Comparison of ENCODE assay signal across 37 cellular contexts in genomic region chr16:65790768-65791167, GRCh38.
DNase-seq lines count a peak whose midpoint lies in the region; ATAC-seq, FAIRE-seq and TF ChIP-seq lines count a peak whose summit lies in the region.
"Had no signal": no experiment of that assay in that cellular context is flagged by ENCODE, and none has a peak within 500 bp of the region (broad histone marks: within the 10 kb centered on the region; RNA-seq: fewer than 3 reads in every experiment).

No MANE protein-coding gene starts in this region.

- ATAC-seq in HepG2 (no peak), right lobe of liver (no peak), HG03135 (IDR thresholded peaks at IDR 0.05; ENCODE audit: unreplicated experiment) (no peak), heart left ventricle (no peak), HG03571 (IDR thresholded peaks at IDR 0.05; ENCODE audit: unreplicated experiment) (no peak)
- ATAC-seq: A549; CD8-positive, alpha-beta T cell had no signal

- H3K27me3 Mint-ChIP-seq in nephron (ENCODE audit: low read depth) (peaks cover under 1% of the 10 kb centered on the region), nephron progenitor cell (ENCODE audit: low read depth, poor library complexity) (peaks cover 6% of the 10 kb centered on the region)
- H3K27me3 Mint-ChIP-seq: B cell; CD4-positive, alpha-beta T cell; CD4-positive, CD25-positive, alpha-beta regulatory T cell; CD8-positive, alpha-beta memory T cell had no signal

- FAIRE-seq in HepG2 (lab: Jason Lieb, UNC): no peak
- FAIRE-seq: A204.1, A549, D721Med had no signal

- H2AFZ ChIP-seq in HepG2 (ENCODE audit: low read length): no peak overlapping the region

- POLR2A ChIA-PET in HepG2 (lab: Yijun Ruan, JAX): no interaction called here

- H3K4me1 ChIP-seq in HepG2 (ENCODE audit: insufficient read depth, low read length) (no peaks in the 10 kb centered on the region), right lobe of liver (no peaks in the 10 kb centered on the region), esophagus muscularis mucosa (peaks cover 0 to 5% (median 4%) of the 10 kb centered on the region in 4 donors), heart left ventricle (peaks cover 0 to 11% (median 0%) of the 10 kb centered on the region in 12 donors)
- H3K4me1 ChIP-seq: A549, Caco-2 had no signal

- no peaks in the 10 kb centered on the region for H4K20me1 ChIP-seq in HepG2 (ENCODE audit: insufficient read depth, low read length)
- H4K20me1 ChIP-seq: BLaER1; BLaER1 treated with 17β-estradiol and CSF1 and Interleukin-3, amounts not matched to agents 10 nM and 100 nM had no signal

- H3K36me3 ChIP-seq in HepG2 (replicated peaks in 1 of 2; ENCODE audit: control insufficient read depth in 1 of 2, insufficient read depth in 2 of 2, low read length in 2 of 2): no peaks in the 10 kb centered on the region
- H3K36me3 ChIP-seq in right lobe of liver: no peaks in the 10 kb centered on the region
- H3K36me3 ChIP-seq in esophagus muscularis mucosa: no peaks in the 10 kb centered on the region
- H3K36me3 ChIP-seq in heart left ventricle: no peaks in the 10 kb centered on the region
- H3K36me3 ChIP-seq: BE2C; BLaER1; BLaER1 treated with 17β-estradiol and CSF1 and Interleukin-3, amounts not matched to agents 10 nM and 100 nM had no signal

- no peak for TF ChIP-seq POLR2A in HepG2 (IDR thresholded peaks at IDR 0.05; ENCODE audit: insufficient read depth in 1 of 2, low read depth in 2 of 2, low read length in 2 of 2)
- TF ChIP-seq POLR2A in right lobe of liver (IDR thresholded peaks at IDR 0.05): no peak
- TF ChIP-seq POLR2A in esophagus muscularis mucosa (IDR thresholded peaks at IDR 0.05; ENCODE audit: low read depth): no peak
- no peak for TF ChIP-seq POLR2A in heart left ventricle (IDR thresholded peaks at IDR 0.05)

- intact Hi-C loops in HepG2 (cut with micrococcal nuclease; ENCODE audit: unreplicated experiment) (no loop called here), right lobe of liver (cut with DNase I) (no loop called here), esophagus muscularis mucosa (cut with DNase I) (no loop called here), heart left ventricle (cut with DNase I) (no loop called here)

- H3K27me3 ChIP-seq in HepG2 (ENCODE audit: control insufficient read depth in 1 of 2, insufficient read depth in 2 of 2, low read length in 2 of 2) (no peaks in the 10 kb centered on the region), right lobe of liver (no peaks in the 10 kb centered on the region), esophagus muscularis mucosa (no peaks in the 10 kb centered on the region), heart left ventricle (no peaks in the 10 kb centered on the region)
- H3K27me3 ChIP-seq: BE2C; BLaER1; BLaER1 treated with 17β-estradiol and CSF1 and Interleukin-3, amounts not matched to agents 10 nM and 100 nM had no signal

- TF ChIP-seq EP300 in HepG2 (IDR thresholded peaks at IDR 0.05; ENCODE audit: low read depth in 2 of 2, low read length in 2 of 2) (no peak), HepG2 (CRISPR knock-in tag; IDR thresholded peaks at IDR 0.05; ENCODE audit: borderline replicate concordance) (no peak), esophagus muscularis mucosa (IDR thresholded peaks at IDR 0.05) (no peak)

- H3K4me2 ChIP-seq in HepG2 (ENCODE audit: low read depth, low read length): no peak overlapping the region
- H3K4me2 ChIP-seq: A549; BLaER1; BLaER1 treated with 17β-estradiol and CSF1 and Interleukin-3, amounts not matched to agents 10 nM and 100 nM had no signal

- no peaks in the 10 kb centered on the region for H3K79me2 ChIP-seq in HepG2 (ENCODE audit: insufficient read depth, low read length)

- peak overlapping the region in 2 of 3 experiments; percentile 44 to 63 for H3K27ac Mint-ChIP-seq in nephron
- H3K27ac Mint-ChIP-seq in nephron progenitor cell: peak overlapping the region; percentile 64
- H3K27ac Mint-ChIP-seq: B cell; CD14-positive monocyte; CD4-positive, alpha-beta memory T cell; CD4-positive, alpha-beta T cell; CD4-positive, CD25-positive, alpha-beta regulatory T cell; CD8-positive, alpha-beta memory T cell; CD8-positive, alpha-beta T cell had no signal

- in situ Hi-C loops in HepG2 (cut with HindIII; ENCODE audit: extremely low pct_ligation_motif_present, low pct_unique_long_range_greater_than_20kb): no loop called here

- no TSS peak for BruUV-seq in HepG2 (replicated peaks; lab: Mats Ljungman, UMichigan)

- H3K4me3 ChIP-seq in HepG2 (replicated peaks in 1 of 3; ENCODE audit: insufficient read depth in 1 of 3, low read depth in 2 of 3, low read length in 3 of 3) (no peak overlapping the region), right lobe of liver (no peak overlapping the region), esophagus muscularis mucosa (no peak overlapping the region), heart left ventricle (no peak overlapping the region)
- H3K4me3 ChIP-seq: A549; BLaER1; BLaER1 treated with 17β-estradiol and CSF1 and Interleukin-3, amounts not matched to agents 10 nM and 100 nM had no signal

- no peak overlapping the region for H3K9ac ChIP-seq in HepG2 (ENCODE audit: insufficient read depth, low read depth, low read length)
- H3K9ac ChIP-seq: BLaER1; BLaER1 treated with 17β-estradiol and CSF1 and Interleukin-3, amounts not matched to agents 10 nM and 100 nM had no signal

- H3K9me3 ChIP-seq in HepG2 (ENCODE audit: low read length) (no peaks in the 10 kb centered on the region), right lobe of liver (no peaks in the 10 kb centered on the region), esophagus muscularis mucosa (no peaks in the 10 kb centered on the region), heart left ventricle (no peaks in the 10 kb centered on the region)
- H3K9me3 ChIP-seq: A549, BE2C, BLaER1, Caco-2 had no signal

- DNase-seq in HepG2 (ENCODE audit: low spot score): no peak
- no peak for DNase-seq in right lobe of liver
- peak; percentile 66 for DNase-seq in esophagus muscularis mucosa (ENCODE audit: extremely low spot score)
- no peak for DNase-seq in nephron progenitor cell
- no peak for DNase-seq in heart left ventricle
- DNase-seq: 8988T; ACHN; AML-193; BE2C; C1 segment of cervical spinal cord; Caco-2; Calu3; CD4-positive, alpha-beta memory T cell; CD4-positive, alpha-beta T cell; CD4-positive, CD25-positive, alpha-beta regulatory T cell; CD8-positive, alpha-beta memory T cell; CD8-positive, alpha-beta T cell; COR-L47; DMS 273 treated with DMSO at 0.1 percent for 48 hours; DMS153; DMS53; DMS79; DMS79 treated with DMSO at 0.1 percent for 48 hours; DND-41; EL had no signal

- TF ChIP-seq CTCF in HepG2 (CRISPR knock-in tag; IDR thresholded peaks at IDR 0.05): no peak
- TF ChIP-seq CTCF in right lobe of liver (IDR thresholded peaks at IDR 0.05): no peak
- no peak for TF ChIP-seq CTCF in esophagus muscularis mucosa (IDR thresholded peaks at IDR 0.05)
- no peak for TF ChIP-seq CTCF in nephron (IDR thresholded peaks at IDR 0.05; ENCODE audit: unreplicated experiment in 3 of 3)
- no peak for TF ChIP-seq CTCF in nephron progenitor cell (IDR thresholded peaks at IDR 0.05)
- TF ChIP-seq CTCF in heart left ventricle (IDR thresholded peaks at IDR 0.05): no peak

- no peak overlapping the region for H3K4me3 Mint-ChIP-seq in nephron
- H3K4me3 Mint-ChIP-seq in nephron progenitor cell: no peak overlapping the region
- H3K4me3 Mint-ChIP-seq: B cell; CD14-positive monocyte; CD4-positive, alpha-beta memory T cell; CD4-positive, alpha-beta T cell; CD4-positive, CD25-positive, alpha-beta regulatory T cell; CD8-positive, alpha-beta T cell had no signal

- no peak overlapping the region for H3K27ac ChIP-seq in HepG2 (ENCODE audit: extremely low read length, insufficient read depth, low read length)
- no peak overlapping the region for H3K27ac ChIP-seq in right lobe of liver
- H3K27ac ChIP-seq in esophagus muscularis mucosa (replicated peaks in 1 of 4): no peak overlapping the region
- H3K27ac ChIP-seq in heart left ventricle: no peak overlapping the region
- H3K27ac ChIP-seq: 22Rv1; A549; BLaER1; BLaER1 treated with 17β-estradiol and CSF1 and Interleukin-3, amounts not matched to agents 10 nM and 100 nM; C4-2B had no signal

- CTCF ChIA-PET in HepG2 (lab: Yijun Ruan, JAX; ENCODE audit: low intra/inter-chr PET ratio, low total read pairs): no interaction called here

- 1% methylated on average over 2 of the region's 2 CpGs for WGBS in HepG2 (ENCODE audit: low lambda C conversion rate)
- WGBS in right lobe of liver (ENCODE audit: insufficient coverage, low coverage, low lambda C conversion rate, missing lambda C conversion rate): 43% methylated on average over 2 of the region's 2 CpGs
- 94% methylated on average over 2 of the region's 2 CpGs for WGBS in esophagus muscularis mucosa
- WGBS in heart left ventricle, 4 donors: 72 to 77% (median 75%) methylated on average over 2 of the region's 2 CpGs

- no peaks in the 10 kb centered on the region for H3K36me3 Mint-ChIP-seq in nephron (ENCODE audit: low read depth)
- H3K36me3 Mint-ChIP-seq in nephron progenitor cell (ENCODE audit: low read depth): no peaks in the 10 kb centered on the region
- H3K36me3 Mint-ChIP-seq: CD14-positive monocyte; CD4-positive, alpha-beta memory T cell; CD4-positive, CD25-positive, alpha-beta regulatory T cell; CD8-positive, alpha-beta memory T cell; CD8-positive, alpha-beta T cell had no signal

- no peak for TF ChIP-seq RAD21 in HepG2 (CRISPR knock-in tag; IDR thresholded peaks at IDR 0.05)

- peaks cover 80% of the 10 kb centered on the region for H3K4me1 Mint-ChIP-seq in nephron
- H3K4me1 Mint-ChIP-seq in nephron progenitor cell: peaks cover 22% of the 10 kb centered on the region
- H3K4me1 Mint-ChIP-seq: B cell; CD14-positive monocyte; CD4-positive, alpha-beta memory T cell; CD4-positive, CD25-positive, alpha-beta regulatory T cell; CD8-positive, alpha-beta memory T cell had no signal

- H3K9me3 Mint-ChIP-seq in nephron (no peaks in the 10 kb centered on the region), nephron progenitor cell (no peaks in the 10 kb centered on the region)
- H3K9me3 Mint-ChIP-seq: CD4-positive, alpha-beta T cell; CD8-positive, alpha-beta T cell had no signal

TF ChIP-seq in HepG2, 621 proteins besides CTCF, POLR2A, EP300 and RAD21:
- TF ChIP-seq ZNF564 (CRISPR knock-in tag; IDR thresholded peaks at IDR 0.05) (no peak), CREB1 (IDR thresholded peaks at IDR 0.05) (peak; percentile 90), CREB1 (CRISPR knock-in tag; IDR thresholded peaks at IDR 0.05) (no peak), ATF7 (IDR thresholded peaks at IDR 0.05) (peak; percentile 76), ATF7 (CRISPR knock-in tag; IDR thresholded peaks at IDR 0.05) (no peak)
